ENCODE assay signal across 14 cellular contexts in genomic region chr4:89100853-89101252, GRCh38. TPM values are rescaled to one million over a fixed set of nuclear protein-coding genes. Genes with fewer than 3 reads are reported as not detected.
DNase-seq lines count a peak whose midpoint lies in the region; ATAC-seq and TF ChIP-seq lines count a peak whose summit lies in the region.
"Had no signal": no experiment of that assay in that cellular context is flagged by ENCODE, and none has a peak within 500 bp of the region (broad histone marks: within the 10 kb centered on the region; RNA-seq: fewer than 3 reads in every experiment).

No MANE protein-coding gene starts in this region.

- H3K36me3 ChIP-seq in OCI-LY3 (replicated peaks; ENCODE audit: low read depth, low read length) (peaks cover 11% of the 10 kb centered on the region), stomach (no peaks in the 10 kb centered on the region)
- H3K36me3 ChIP-seq: Peyer's patch had no signal

- H3K27me3 ChIP-seq in OCI-LY3 (ENCODE audit: low read depth, low read length) (no peaks in the 10 kb centered on the region), stomach (no peaks in the 10 kb centered on the region)
- H3K27me3 ChIP-seq: Peyer's patch, right lobe of liver, testis had no signal

- no peaks in the 10 kb centered on the region for H3K79me2 ChIP-seq in OCI-LY3 (ENCODE audit: low read length)

- peak overlapping the region; percentile 74 for H2AFZ ChIP-seq in OCI-LY3 (ENCODE audit: low read depth, low read length)

- ATAC-seq in GM18861 (IDR thresholded peaks at IDR 0.05; ENCODE audit: unreplicated experiment) (peak; percentile 15), GM19463 (IDR thresholded peaks at IDR 0.05; ENCODE audit: unreplicated experiment) (peak; percentile 7), HG02852 (IDR thresholded peaks at IDR 0.05; ENCODE audit: unreplicated experiment) (peak; percentile 7)

- H3K27ac ChIP-seq in OCI-LY3 (ENCODE audit: low read length) (peak overlapping the region; percentile 96), stomach (no peak overlapping the region)
- H3K27ac ChIP-seq: Peyer's patch, right lobe of liver, testis had no signal

- intact Hi-C loops in stomach (cut with DNase I; ENCODE audit: low total_unique reads), result no loop called here

- no peak for TF ChIP-seq POLR2A in stomach (IDR thresholded peaks at IDR 0.05)

- H4K20me1 ChIP-seq in OCI-LY3 (ENCODE audit: insufficient read depth, low read length), result no peaks in the 10 kb centered on the region

- WGBS in stomach, 5 donors, result 79 to 87% (median 85%) methylated on average over 3 of the region's 3 CpGs

- H3K9me3 ChIP-seq in OCI-LY3 (ENCODE audit: insufficient read depth, low read length) (peaks cover 3% of the 10 kb centered on the region), stomach (no peaks in the 10 kb centered on the region)
- H3K9me3 ChIP-seq: Peyer's patch, right lobe of liver, testis had no signal

- H3K4me3 ChIP-seq in OCI-LY3 (ENCODE audit: low read length) (peak overlapping the region; percentile 57), stomach (no peak overlapping the region)
- H3K4me3 ChIP-seq: Peyer's patch, right lobe of liver, testis had no signal

- peak overlapping the region; percentile 49 for H3K9ac ChIP-seq in OCI-LY3 (ENCODE audit: low read length)

- TF ChIP-seq CTCF in OCI-LY3 (IDR thresholded peaks at IDR 0.05; ENCODE audit: low read depth, low read length) (no peak), stomach (IDR thresholded peaks at IDR 0.05) (no peak)

- no peak for TF ChIP-seq EP300 in stomach (IDR thresholded peaks at IDR 0.05)

- H3K4me1 ChIP-seq in OCI-LY3 (ENCODE audit: low read length), result peaks cover 29% of the 10 kb centered on the region
- no peaks in the 10 kb centered on the region for H3K4me1 ChIP-seq in stomach
- H3K4me1 ChIP-seq: Peyer's patch, right lobe of liver, testis had no signal

- DNase-seq in stomach (no peak), foreskin melanocyte (no peak), nucleus accumbens (lab: John Stamatoyannopoulos, UW) (no peak), SIG-M5 (lab: John Stamatoyannopoulos, UW) (no peak)
- DNase-seq: anterior cingulate cortex; effector CD4-positive, alpha-beta T cell; NCI-H446; right lobe of liver; testis had no signal

- peak overlapping the region; percentile 72 for H3K4me2 ChIP-seq in OCI-LY3 (ENCODE audit: low read length)

RNA-seq across cellular contexts. Expression of gene TIGD2, which starts 10.5 kb away (rescaled TPM):
- 10 to 100 TPM in 2 of 5 donors, 1 to 10 TPM in 2, not detected in 1; 2.3 to 11.9 (median 9.5) TPM for total RNA-seq in stomach
- polyA plus RNA-seq in stomach, result 1 to 10 TPM; 2.7 to 3.0 (median 2.9) TPM

RNA-seq across cellular contexts. Expression of gene FAM13A, which starts 43.9 kb away (rescaled TPM):
- total RNA-seq in stomach, result 100 to 1,000 TPM in 1 of 5 donors, 10 to 100 TPM in 4; 39.3 to 132 (median 68.8) TPM
- polyA plus RNA-seq in stomach, result 10 to 100 TPM in 2 of 3 donors, 1 to 10 TPM in 1; 6.0 to 13.3 (median 12.3) TPM
